ENCODE assay signal across 18 cellular contexts in the genomic region with DNA sequence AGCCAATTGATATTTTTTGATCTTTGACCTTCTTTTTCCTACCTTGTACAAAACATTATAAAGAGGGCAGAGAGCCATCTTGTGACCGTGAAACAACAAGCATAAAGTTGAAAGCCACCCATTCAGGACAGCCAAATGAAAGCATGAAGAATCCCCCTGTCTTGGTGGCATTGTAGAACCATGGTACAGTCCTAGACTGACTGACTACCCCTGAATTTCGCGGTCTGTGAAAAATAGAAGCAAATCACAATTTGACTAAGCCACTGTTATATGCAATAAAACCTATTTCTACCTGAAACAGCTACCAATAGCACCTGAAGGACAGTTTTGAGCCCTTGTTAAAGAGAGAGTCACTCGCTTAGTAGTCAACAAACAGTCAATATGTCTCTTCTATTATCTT.
"Had no signal": no experiment of that assay in that cellular context is flagged by ENCODE, and none has a peak within 500 bp of the region (broad histone marks: within the 10 kb centered on the region; RNA-seq: fewer than 3 reads in every experiment).

No MANE protein-coding gene starts in this region.

- H3K27ac ChIP-seq: coronary artery, esophagus muscularis mucosa, left ventricle myocardium inferior, sigmoid colon, thoracic aorta, upper lobe of left lung had no signal

- H3K4me1 Mint-ChIP-seq: mesothelial cell of epicardium had no signal

- H3K9me3 Mint-ChIP-seq: natural killer cell; stimulated activated memory B cell treated with anti-CD40 and anti-IgM and Interleukin-4, amounts not matched to agents 10 μg/mL and 1 μg/mL and 100 μg/mL, for 72 hours had no signal

- H3K36me3 Mint-ChIP-seq: mesothelial cell of epicardium; natural killer cell; stimulated activated memory B cell treated with anti-CD40 and anti-IgM and Interleukin-4, amounts not matched to agents 10 μg/mL and 1 μg/mL and 100 μg/mL, for 72 hours had no signal

- H3K4me3 Mint-ChIP-seq: mesothelial cell of epicardium; natural killer cell; stimulated activated memory B cell treated with anti-CD40 and anti-IgM and Interleukin-4, amounts not matched to agents 10 μg/mL and 1 μg/mL and 100 μg/mL, for 72 hours had no signal

- DNase-seq: activated CD4-positive, alpha-beta T cell treated with anti-CD3 and anti-CD28 coated beads, Interleukin-2, amount 50 U/mL, for 48 hours; activated gamma-delta T cell; activated T-cell treated with anti-CD3 and anti-CD28 coated beads, Interleukin-2, amount 50 U/mL, for 1 hour; cerebellar nuclear complex; hippocampal formation; kidney glomerular epithelial cell; left ventricle myocardium inferior; natural killer cell; sigmoid colon; SK-N-SH; stimulated activated CD4-positive, alpha-beta T cell treated with anti-CD3 and anti-CD28 coated beads, Interleukin-15, amount 100 ng/mL, for 24 hours; upper lobe of left lung had no signal

- H3K36me3 ChIP-seq: esophagus muscularis mucosa, left ventricle myocardium inferior, sigmoid colon, thoracic aorta, upper lobe of left lung had no signal

- H3K4me1 ChIP-seq: esophagus muscularis mucosa, left ventricle myocardium inferior had no signal

- ATAC-seq: natural killer cell; stimulated activated memory B cell treated with anti-CD40 and anti-IgM and Interleukin-4, amounts not matched to agents 10 μg/mL and 1 μg/mL and 100 μg/mL, for 72 hours had no signal

- H3K9me3 ChIP-seq: esophagus muscularis mucosa, left ventricle myocardium inferior, sigmoid colon, SK-N-SH, thoracic aorta, upper lobe of left lung had no signal

- H3K27me3 ChIP-seq: sigmoid colon, upper lobe of left lung had no signal

- H3K4me3 ChIP-seq: coronary artery, esophagus muscularis mucosa, left ventricle myocardium inferior, sigmoid colon, smooth muscle cell, thoracic aorta, upper lobe of left lung had no signal

- H3K27ac Mint-ChIP-seq: mesothelial cell of epicardium, natural killer cell had no signal
